8 cellular contexts compared by ENCODE assay signal in genomic region chr9:40991100-40991740, GRCh38.
A peak's percentile ranks its signal among the peaks of the same experiment; 100 is the strongest.
DNase-seq lines count a peak whose midpoint lies in the region; ATAC-seq and TF ChIP-seq lines count a peak whose summit lies in the region.
"Not testable (repeated sequence)": the region's sequence is repeated elsewhere in the genome, so short reads cannot be mapped to it uniquely, and the experiment has no call there.

No MANE protein-coding gene starts in this region.

- H3K4me1 ChIP-seq in left ventricle myocardium inferior (peaks cover 53% of the 10 kb centered on the region), gastrocnemius medialis (peaks cover 20 to 28% of the 10 kb centered on the region in 2 donors)
- not testable (repeated sequence) for H3K4me1 ChIP-seq in aorta (ENCODE audit: control insufficient read depth in 1 of 2, insufficient read depth in 2 of 2, low read length in 2 of 2)

- not testable (repeated sequence) for TF ChIP-seq CTCF in WI38 (IDR thresholded peaks at IDR 0.05; ENCODE audit: low read depth, low read length); coronary artery (IDR thresholded peaks at IDR 0.05); left ventricle myocardium inferior (IDR thresholded peaks at IDR 0.05; ENCODE audit: borderline replicate concordance); gastrocnemius medialis (IDR thresholded peaks at IDR 0.05 in 4 of 5, conservative IDR thresholded peaks at IDR 0.05 in 1 of 5)

- DNase-seq in D341Med (ENCODE audit: low spot score) (peak; percentile 11), medulla oblongata (ENCODE audit: extremely low spot score) (peak; percentile 28)
- not testable (repeated sequence) for DNase-seq in coronary artery (ENCODE audit: low spot score); left ventricle myocardium inferior; gastrocnemius medialis; aorta

- H3K4me3 ChIP-seq in WI38 (ENCODE audit: low read depth, low read length), result peak overlapping the region; percentile 90
- peak overlapping the region; percentile 84 for H3K4me3 ChIP-seq in coronary artery
- peak overlapping the region; percentile 80 for H3K4me3 ChIP-seq in left ventricle myocardium inferior
- peak overlapping the region; percentile 69 to 99 (median 86) for H3K4me3 ChIP-seq in gastrocnemius medialis
- peak overlapping the region; percentile 23 to 83 for H3K4me3 ChIP-seq in aorta (ENCODE audit: low read length in 2 of 2)

- not testable (repeated sequence) for H3K27me3 ChIP-seq in left ventricle myocardium inferior (ENCODE audit: low read depth); gastrocnemius medialis; aorta (ENCODE audit: control insufficient read depth in 1 of 2, insufficient read depth in 2 of 2, low read length in 1 of 2)

- TF ChIP-seq POLR2A in gastrocnemius medialis (IDR thresholded peaks at IDR 0.05), result not testable (repeated sequence)

- H3K36me3 ChIP-seq in KOPT-K1 (ENCODE audit: insufficient read depth, low read length); gastrocnemius medialis; aorta (ENCODE audit: control insufficient read depth in 1 of 2, insufficient read depth in 2 of 2, low read length in 1 of 2): not testable (repeated sequence)
- H3K36me3 ChIP-seq in left ventricle myocardium inferior, result peaks cover 16% of the 10 kb centered on the region

- peak overlapping the region; percentile 93 for H3K27ac ChIP-seq in KOPT-K1 (ENCODE audit: low read depth, low read length, poor library complexity, severe bottlenecking)
- H3K27ac ChIP-seq in coronary artery, result peak overlapping the region; percentile 84 to 90
- H3K27ac ChIP-seq in left ventricle myocardium inferior (replicated peaks), result peak overlapping the region; percentile 93
- H3K27ac ChIP-seq in gastrocnemius medialis, result peak overlapping the region; percentile 87 to 98 (median 92)
- peak overlapping the region in 1 of 2 donors; percentile 49 for H3K27ac ChIP-seq in aorta (ENCODE audit: low read depth in 1 of 2, low read length in 2 of 2)

- not testable (repeated sequence) for ATAC-seq in gastrocnemius medialis; aorta (ENCODE audit: low FRiP score)

- in situ Hi-C loops in gastrocnemius medialis (cut with MboI; ENCODE audit: low sequenced_read_pairs in 4 of 4), result not testable (repeated sequence)

- H3K9me3 ChIP-seq in KOPT-K1 (ENCODE audit: insufficient read depth, low read length, poor library complexity, severe bottlenecking); left ventricle myocardium inferior (replicated peaks); gastrocnemius medialis; aorta (ENCODE audit: control insufficient read depth, low read length): not testable (repeated sequence)

- WGBS in aorta, 2 donors, result 53 to 61% methylated on average over 20 of the region's 20 CpGs

- intact Hi-C loops in left ventricle myocardium inferior (cut with micrococcal nuclease); gastrocnemius medialis (cut with DNase I; ENCODE audit: low total_unique reads); aorta (cut with DNase I): not testable (repeated sequence)
